Comparison of ENCODE assay signal across 19 cellular contexts in the genomic region with DNA sequence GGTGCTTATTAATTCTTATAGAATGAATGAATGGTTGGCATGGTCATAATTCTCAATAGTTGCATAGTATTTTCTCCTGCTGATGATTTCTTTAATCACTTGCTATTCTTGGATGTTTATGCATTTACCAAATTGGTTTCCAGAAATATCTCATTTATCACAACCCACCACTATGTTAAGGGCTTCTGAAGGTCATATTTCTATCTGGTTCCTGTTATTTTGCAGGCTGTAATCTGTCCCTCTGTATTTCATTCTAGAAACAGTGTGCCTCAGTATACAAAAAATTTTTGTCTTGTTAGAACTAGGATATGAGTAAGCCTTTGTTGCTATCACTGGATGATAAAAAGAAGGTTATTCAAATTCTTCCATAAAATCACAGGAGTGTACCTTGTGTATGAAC. TPM values are rescaled to one million over a fixed set of nuclear protein-coding genes. Genes with fewer than 3 reads are reported as not detected.
DNase-seq lines count a peak whose midpoint lies in the region; ATAC-seq, FAIRE-seq and TF ChIP-seq lines count a peak whose summit lies in the region.
"Had no signal": no experiment of that assay in that cellular context is flagged by ENCODE, and none has a peak within 500 bp of the region (broad histone marks: within the 10 kb centered on the region; RNA-seq: fewer than 3 reads in every experiment).

No MANE protein-coding gene starts in this region.

- H4K20me1 ChIP-seq in astrocyte (ENCODE audit: insufficient read depth, low read length): no peaks in the 10 kb centered on the region
- H4K20me1 ChIP-seq in keratinocyte (ENCODE audit: control insufficient read depth, extremely low read depth, insufficient read depth, low read length): no peaks in the 10 kb centered on the region

- no peak overlapping the region for H2AFZ ChIP-seq in astrocyte (ENCODE audit: low read depth, low read length)
- H2AFZ ChIP-seq in keratinocyte (ENCODE audit: control insufficient read depth, low read length): no peak overlapping the region
- H2AFZ ChIP-seq: GM23338 had no signal

- H3K9me1 ChIP-seq in keratinocyte (ENCODE audit: control insufficient read depth, extremely low read depth, insufficient read depth, low read length): no peaks in the 10 kb centered on the region

- H3K36me3 ChIP-seq in astrocyte (ENCODE audit: insufficient read depth, low read length) (no peaks in the 10 kb centered on the region), keratinocyte (ENCODE audit: control insufficient read depth in 2 of 2, extremely low read depth in 1 of 2, insufficient read depth in 2 of 2, low read length in 2 of 2) (no peaks in the 10 kb centered on the region), psoas muscle (ENCODE audit: insufficient read depth in 1 of 2, low read depth in 1 of 2) (no peaks in the 10 kb centered on the region)

- peaks cover under 1% of the 10 kb centered on the region for H3K9me3 Mint-ChIP-seq in astrocyte (ENCODE audit: unreplicated experiment)

- no peak overlapping the region for H3K4me3 Mint-ChIP-seq in astrocyte (ENCODE audit: unreplicated experiment)
- H3K4me3 Mint-ChIP-seq: GM23338 had no signal

- H3K4me3 ChIP-seq in astrocyte (ENCODE audit: insufficient read depth, low read depth, low read length): no peak overlapping the region
- no peak overlapping the region for H3K4me3 ChIP-seq in keratinocyte (ENCODE audit: control insufficient read depth in 2 of 3, extremely low read depth in 1 of 3, insufficient read depth in 2 of 3, low read depth in 1 of 3, low read length in 3 of 3)
- H3K4me3 ChIP-seq in psoas muscle: no peak overlapping the region
- H3K4me3 ChIP-seq: GM23338, MG63 had no signal

- TF ChIP-seq CTCF in astrocyte (IDR thresholded peaks at IDR 0.05; ENCODE audit: insufficient read depth, low read depth, low read length) (no peak), keratinocyte (optimal IDR thresholded peaks at IDR 0.05 in 1 of 3, IDR thresholded peaks at IDR 0.05 in 1 of 3, conservative IDR thresholded peaks at IDR 0.05 in 1 of 3; ENCODE audit: extremely low read depth in 1 of 3, insufficient read depth in 2 of 3, low read length in 3 of 3) (no peak), psoas muscle (IDR thresholded peaks at IDR 0.05) (no peak)

- dilution Hi-C loops in keratinocyte (cut with MboI; ENCODE audit: extremely low pct_ligation_motif_present, low sequenced_read_pairs): no loop called here

- FAIRE-seq in astrocyte (lab: Jason Lieb, UNC): no peak
- no peak for FAIRE-seq in keratinocyte (lab: Jason Lieb, UNC)
- FAIRE-seq: GM12891, GM18507 had no signal

- H3K27me3 Mint-ChIP-seq in astrocyte (ENCODE audit: low read depth, unreplicated experiment): peaks cover 5% of the 10 kb centered on the region

- H3K27ac ChIP-seq in astrocyte (ENCODE audit: low read depth, low read length): peak overlapping the region; percentile 94
- H3K27ac ChIP-seq in keratinocyte (ENCODE audit: control insufficient read depth, insufficient read depth, low read length): no peak overlapping the region
- H3K27ac ChIP-seq in psoas muscle: no peak overlapping the region

- H3K27ac Mint-ChIP-seq in astrocyte (ENCODE audit: unreplicated experiment): no peak overlapping the region
- H3K27ac Mint-ChIP-seq: GM23338 had no signal

- H3K9ac ChIP-seq in astrocyte (ENCODE audit: low read length): peak overlapping the region; percentile 1
- H3K9ac ChIP-seq in keratinocyte (ENCODE audit: control insufficient read depth, extremely low read depth, insufficient read depth, low read length): no peak overlapping the region

- peaks cover 8% of the 10 kb centered on the region for H3K9me3 ChIP-seq in astrocyte (ENCODE audit: insufficient read depth, low read depth, low read length)
- H3K9me3 ChIP-seq in keratinocyte (ENCODE audit: control insufficient read depth, low read depth, low read length): no peaks in the 10 kb centered on the region
- peaks cover 13% of the 10 kb centered on the region for H3K9me3 ChIP-seq in psoas muscle

- no peaks in the 10 kb centered on the region for H3K27me3 ChIP-seq in astrocyte (ENCODE audit: insufficient read depth, low read length)
- H3K27me3 ChIP-seq in keratinocyte (ENCODE audit: control insufficient read depth, extremely low read depth, insufficient read depth, low read length): no peaks in the 10 kb centered on the region
- H3K27me3 ChIP-seq in psoas muscle (ENCODE audit: insufficient read depth in 3 of 3, low read length in 2 of 3): no peaks in the 10 kb centered on the region
- H3K27me3 ChIP-seq: MG63 had no signal

- peaks cover 10% of the 10 kb centered on the region for H3K79me2 ChIP-seq in astrocyte (ENCODE audit: insufficient read depth, low read length)
- no peaks in the 10 kb centered on the region for H3K79me2 ChIP-seq in keratinocyte (ENCODE audit: control insufficient read depth, insufficient read depth, low read length)

- ATAC-seq in left ventricle myocardium superior (peak; percentile 23), GM21526 (IDR thresholded peaks at IDR 0.05; ENCODE audit: low FRiP score, unreplicated experiment) (no peak), psoas muscle (no peak), HG03469 (IDR thresholded peaks at IDR 0.05; ENCODE audit: unreplicated experiment) (no peak)
- ATAC-seq: GM23338, HCT116 had no signal

- H3K4me2 ChIP-seq in astrocyte (ENCODE audit: low read length): peak overlapping the region; percentile 14
- peak overlapping the region; percentile 20 for H3K4me2 ChIP-seq in keratinocyte (ENCODE audit: control insufficient read depth, extremely low read depth, insufficient read depth, low read depth, low read length)
- H3K4me2 ChIP-seq: GM23338 had no signal

- DNase-seq in left ventricle myocardium superior: no peak
- DNase-seq in cardiac septum (ENCODE audit: low spot score): no peak
- DNase-seq in astrocyte (ENCODE audit: low read depth): no peak
- no peak for DNase-seq in keratinocyte (ENCODE audit: low read depth, low spot score)
- no peak for DNase-seq in psoas muscle
- no peak for DNase-seq in NCI-H187 (lab: John Stamatoyannopoulos, UW)
- DNase-seq: C1 segment of cervical spinal cord, GF-D8, Karpas-422, MG63, NCI-H1092 treated with DMSO at 0.1 percent for 48 hours, NCI-H524, SHP77 had no signal

- peaks cover 17% of the 10 kb centered on the region for H3K4me1 Mint-ChIP-seq in astrocyte (ENCODE audit: low read depth, unreplicated experiment)

- peaks cover 2% of the 10 kb centered on the region for H3K36me3 Mint-ChIP-seq in astrocyte (ENCODE audit: low read depth, unreplicated experiment)

- H3K4me1 ChIP-seq in astrocyte (ENCODE audit: insufficient read depth, low read length) (peaks cover 42% of the 10 kb centered on the region), keratinocyte (ENCODE audit: control insufficient read depth, extremely low read depth, insufficient read depth, low read length) (peaks cover 33% of the 10 kb centered on the region), psoas muscle (peaks cover 17% of the 10 kb centered on the region)

- intact Hi-C loops in left ventricle myocardium superior (cut with micrococcal nuclease): no loop called here
- intact Hi-C loops in cardiac septum (cut with DNase I): loop anchor here (10.0 kb wide), 2 partner anchors 144 to 174 kb away; no protein-coding TSS in a partner anchor
- intact Hi-C loops in psoas muscle (cut with DNase I): loop anchor here (5.0 to 10.0 kb wide), 2 partner anchors 42 to 164 kb away; no protein-coding TSS in a partner anchor

RNA-seq across cellular contexts. Expression of gene ATP8B1, which starts 6.1 kb away (rescaled TPM):
- total RNA-seq in left ventricle myocardium superior (4.0 TPM), cardiac septum (9.3 TPM), astrocyte (6.9 and 10.4 TPM in 2 replicates), psoas muscle (1 to 10 TPM; 1.2 to 2.5 (median 1.7) TPM)
- polyA plus RNA-seq in keratinocyte (14.6 to 20.4 TPM (median 15.7 TPM) in 3 replicates), psoas muscle (under 1 TPM; 0.45 to 0.79 (median 0.63) TPM)
- 19.7 TPM for polyA plus RNA-seq in keratinocyte (2011; ENCODE audit: low read depth)
- 6.4 and 11.7 TPM in 2 replicates for polyA plus RNA-seq in keratinocyte (2011; cell fraction: cytosol; rRNA removed)
- polyA plus RNA-seq in keratinocyte (2011; cell fraction: nucleus; rRNA removed): 17.7 and 22.2 TPM in 2 replicates
- 8.7 and 8.9 TPM in 2 replicates for polyA plus RNA-seq in keratinocyte (2012; ENCODE audit: low replicate concordance)
- polyA minus RNA-seq in keratinocyte: 8.7 to 37.3 TPM (median 21.5 TPM) in 3 replicates
- polyA minus RNA-seq in keratinocyte (2011; cell fraction: cytosol; rRNA and poly(A)+ RNA removed): 10.0 TPM
- polyA minus RNA-seq in keratinocyte (2011; cell fraction: nucleus; rRNA and poly(A)+ RNA removed): 27.5 and 45.5 TPM in 2 replicates
